Comparison of ENCODE assay signal across 1 cellular context in the genomic region with DNA sequence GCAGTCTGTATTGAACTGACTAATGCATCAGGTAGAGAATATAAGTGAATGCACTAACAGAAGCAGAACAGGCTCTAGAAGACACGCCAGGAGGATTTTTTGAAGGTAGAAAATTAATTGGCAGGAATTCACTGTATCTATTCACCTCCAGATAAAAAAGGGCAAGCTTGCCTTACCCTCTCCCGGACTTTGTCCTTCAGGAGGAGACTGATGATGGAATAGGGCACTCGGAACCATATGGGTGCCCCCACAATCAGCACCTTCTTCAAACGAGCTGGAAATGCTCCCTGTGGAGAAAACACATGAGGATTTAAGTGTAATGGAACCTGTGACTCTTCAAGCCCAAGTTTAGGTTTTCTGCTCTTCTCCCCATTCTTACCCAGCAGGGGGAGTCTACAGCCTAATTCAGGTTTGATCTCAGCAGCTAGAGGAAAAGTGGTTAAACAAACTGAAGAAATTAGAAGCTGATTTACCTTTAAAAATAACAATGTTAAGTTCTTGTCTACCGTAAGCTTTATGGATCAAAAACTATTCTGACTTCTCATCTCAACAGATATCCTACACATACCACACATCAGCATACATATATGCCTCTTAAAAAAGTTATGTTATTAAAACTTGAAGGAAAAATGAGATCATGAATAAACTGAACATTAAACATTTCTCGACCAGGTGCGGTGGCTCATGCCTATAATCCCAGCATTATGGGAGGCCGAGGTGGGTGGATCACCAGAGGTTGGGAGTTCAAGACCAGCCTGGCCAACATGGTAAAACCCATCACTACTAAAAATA.
TF ChIP-seq lines count a peak whose summit lies in the region.

No MANE protein-coding gene starts in this region.

TF ChIP-seq in SK-N-SH, 30 proteins besides CTCF, POLR2A, EP300 and RAD21 (continued from another document):
- TF ChIP-seq, protein P1, sequence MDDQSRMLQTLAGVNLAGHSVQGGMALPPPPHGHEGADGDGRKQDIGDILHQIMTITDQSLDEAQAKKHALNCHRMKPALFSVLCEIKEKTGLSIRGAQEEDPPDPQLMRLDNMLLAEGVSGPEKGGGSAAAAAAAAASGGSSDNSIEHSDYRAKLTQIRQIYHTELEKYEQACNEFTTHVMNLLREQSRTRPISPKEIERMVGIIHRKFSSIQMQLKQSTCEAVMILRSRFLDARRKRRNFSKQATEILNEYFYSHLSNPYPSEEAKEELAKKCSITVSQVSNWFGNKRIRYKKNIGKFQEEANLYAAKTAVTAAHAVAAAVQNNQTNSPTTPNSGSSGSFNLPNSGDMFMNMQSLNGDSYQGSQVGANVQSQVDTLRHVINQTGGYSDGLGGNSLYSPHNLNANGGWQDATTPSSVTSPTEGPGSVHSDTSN (IDR thresholded peaks at IDR 0.05) = no peak
- TF ChIP-seq RXRA (IDR thresholded peaks at IDR 0.05; ENCODE audit: borderline replicate concordance, low read depth) (no peak), NRF1 (IDR thresholded peaks at IDR 0.05; ENCODE audit: low read depth, low read length) (no peak), SMC3 (IDR thresholded peaks at IDR 0.05; ENCODE audit: low read depth, low read length) (peak; percentile 60), SIN3A (IDR thresholded peaks at IDR 0.05; ENCODE audit: borderline replicate concordance, low read depth, low read length) (no peak), CHD2 (IDR thresholded peaks at IDR 0.05; ENCODE audit: low read length, partially characterized antibody) (no peak)
TF ChIP-seq in SK-N-SH: peak in this region for 1.
